In the genomic region with DNA sequence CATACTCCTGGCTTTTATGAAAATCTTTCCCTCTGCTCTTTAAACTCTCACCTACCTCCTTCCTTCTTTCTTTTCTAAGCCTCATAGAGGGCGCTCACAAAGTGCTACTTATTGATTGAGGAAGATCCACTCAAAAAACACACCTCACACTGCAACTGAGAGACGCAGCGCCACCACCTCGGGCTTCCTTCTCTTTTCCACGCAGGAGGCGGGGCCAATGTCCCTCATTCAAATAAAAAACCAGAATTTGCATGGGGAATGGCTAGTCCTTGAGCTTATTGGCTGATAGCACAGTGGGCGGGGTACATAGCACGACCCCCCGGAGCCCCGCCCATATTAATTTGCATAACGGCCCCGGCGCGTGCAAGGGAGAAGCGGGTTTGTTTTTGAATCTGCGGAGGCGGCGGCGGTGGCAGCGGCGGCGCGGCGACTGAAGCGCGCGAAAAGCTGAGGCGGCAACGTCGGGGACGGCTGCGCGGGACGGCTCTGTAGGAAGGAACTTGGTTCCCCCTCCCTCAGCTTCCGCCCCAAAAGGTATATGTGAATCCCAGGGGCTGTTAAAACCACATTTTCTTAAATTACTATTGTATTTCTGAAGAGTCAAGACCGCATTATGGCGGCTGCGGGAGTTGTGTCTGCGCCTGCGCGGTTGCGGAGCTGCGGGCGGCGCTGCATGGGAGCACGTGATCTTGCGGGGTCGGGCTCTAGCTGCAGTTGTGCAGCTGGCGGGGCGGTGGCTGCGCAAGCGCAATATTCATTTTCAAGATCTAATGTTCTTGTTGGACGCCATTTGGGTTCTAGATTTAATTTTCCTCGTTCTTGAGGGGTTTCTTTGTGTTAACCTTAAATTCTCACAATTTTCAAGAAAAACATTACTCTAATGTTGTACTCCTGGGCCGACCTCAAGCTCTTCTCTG, we compare ENCODE assay signal across 1 cellular context.
TF ChIP-seq lines count a peak whose summit lies in the region.

A gene with protein sequence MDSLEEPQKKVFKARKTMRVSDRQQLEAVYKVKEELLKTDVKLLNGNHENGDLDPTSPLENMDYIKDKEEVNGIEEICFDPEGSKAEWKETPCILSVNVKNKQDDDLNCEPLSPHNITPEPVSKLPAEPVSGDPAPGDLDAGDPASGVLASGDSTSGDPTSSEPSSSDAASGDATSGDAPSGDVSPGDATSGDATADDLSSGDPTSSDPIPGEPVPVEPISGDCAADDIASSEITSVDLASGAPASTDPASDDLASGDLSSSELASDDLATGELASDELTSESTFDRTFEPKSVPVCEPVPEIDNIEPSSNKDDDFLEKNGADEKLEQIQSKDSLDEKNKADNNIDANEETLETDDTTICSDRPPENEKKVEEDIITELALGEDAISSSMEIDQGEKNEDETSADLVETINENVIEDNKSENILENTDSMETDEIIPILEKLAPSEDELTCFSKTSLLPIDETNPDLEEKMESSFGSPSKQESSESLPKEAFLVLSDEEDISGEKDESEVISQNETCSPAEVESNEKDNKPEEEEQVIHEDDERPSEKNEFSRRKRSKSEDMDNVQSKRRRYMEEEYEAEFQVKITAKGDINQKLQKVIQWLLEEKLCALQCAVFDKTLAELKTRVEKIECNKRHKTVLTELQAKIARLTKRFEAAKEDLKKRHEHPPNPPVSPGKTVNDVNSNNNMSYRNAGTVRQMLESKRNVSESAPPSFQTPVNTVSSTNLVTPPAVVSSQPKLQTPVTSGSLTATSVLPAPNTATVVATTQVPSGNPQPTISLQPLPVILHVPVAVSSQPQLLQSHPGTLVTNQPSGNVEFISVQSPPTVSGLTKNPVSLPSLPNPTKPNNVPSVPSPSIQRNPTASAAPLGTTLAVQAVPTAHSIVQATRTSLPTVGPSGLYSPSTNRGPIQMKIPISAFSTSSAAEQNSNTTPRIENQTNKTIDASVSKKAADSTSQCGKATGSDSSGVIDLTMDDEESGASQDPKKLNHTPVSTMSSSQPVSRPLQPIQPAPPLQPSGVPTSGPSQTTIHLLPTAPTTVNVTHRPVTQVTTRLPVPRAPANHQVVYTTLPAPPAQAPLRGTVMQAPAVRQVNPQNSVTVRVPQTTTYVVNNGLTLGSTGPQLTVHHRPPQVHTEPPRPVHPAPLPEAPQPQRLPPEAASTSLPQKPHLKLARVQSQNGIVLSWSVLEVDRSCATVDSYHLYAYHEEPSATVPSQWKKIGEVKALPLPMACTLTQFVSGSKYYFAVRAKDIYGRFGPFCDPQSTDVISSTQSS (plus strand): TSS at position 389 of the 917 bp plus-strand sequence. CDS start 58,234 bp downstream, outside the sequence.

TF ChIP-seq in HepG2, 621 proteins besides CTCF, POLR2A, EP300 and RAD21 (continued from another document):
- TF ChIP-seq, protein P1, sequence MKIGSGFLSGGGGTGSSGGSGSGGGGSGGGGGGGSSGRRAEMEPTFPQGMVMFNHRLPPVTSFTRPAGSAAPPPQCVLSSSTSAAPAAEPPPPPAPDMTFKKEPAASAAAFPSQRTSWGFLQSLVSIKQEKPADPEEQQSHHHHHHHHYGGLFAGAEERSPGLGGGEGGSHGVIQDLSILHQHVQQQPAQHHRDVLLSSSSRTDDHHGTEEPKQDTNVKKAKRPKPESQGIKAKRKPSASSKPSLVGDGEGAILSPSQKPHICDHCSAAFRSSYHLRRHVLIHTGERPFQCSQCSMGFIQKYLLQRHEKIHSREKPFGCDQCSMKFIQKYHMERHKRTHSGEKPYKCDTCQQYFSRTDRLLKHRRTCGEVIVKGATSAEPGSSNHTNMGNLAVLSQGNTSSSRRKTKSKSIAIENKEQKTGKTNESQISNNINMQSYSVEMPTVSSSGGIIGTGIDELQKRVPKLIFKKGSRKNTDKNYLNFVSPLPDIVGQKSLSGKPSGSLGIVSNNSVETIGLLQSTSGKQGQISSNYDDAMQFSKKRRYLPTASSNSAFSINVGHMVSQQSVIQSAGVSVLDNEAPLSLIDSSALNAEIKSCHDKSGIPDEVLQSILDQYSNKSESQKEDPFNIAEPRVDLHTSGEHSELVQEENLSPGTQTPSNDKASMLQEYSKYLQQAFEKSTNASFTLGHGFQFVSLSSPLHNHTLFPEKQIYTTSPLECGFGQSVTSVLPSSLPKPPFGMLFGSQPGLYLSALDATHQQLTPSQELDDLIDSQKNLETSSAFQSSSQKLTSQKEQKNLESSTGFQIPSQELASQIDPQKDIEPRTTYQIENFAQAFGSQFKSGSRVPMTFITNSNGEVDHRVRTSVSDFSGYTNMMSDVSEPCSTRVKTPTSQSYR (CRISPR knock-in tag; IDR thresholded peaks at IDR 0.05; ENCODE audit: borderline replicate concordance) = no peak
- TF ChIP-seq SIX1 (CRISPR knock-in tag; IDR thresholded peaks at IDR 0.05; ENCODE audit: borderline replicate concordance) = no peak
- no peak for TF ChIP-seq SRY (CRISPR knock-in tag; IDR thresholded peaks at IDR 0.05)
TF ChIP-seq in HepG2: peak in this region for 18.
